Comparison of ENCODE assay signal across 19 cellular contexts in genomic region chr5:144433140-144433822, GRCh38.
"Had no signal": no experiment of that assay in that cellular context is flagged by ENCODE, and none has a peak within 500 bp of the region (broad histone marks: within the 10 kb centered on the region; RNA-seq: fewer than 3 reads in every experiment).

No MANE protein-coding gene starts in this region.

- H3K4me1 Mint-ChIP-seq: IgD-negative memory B cell had no signal

- H3K27ac Mint-ChIP-seq: IgD-negative memory B cell had no signal

- H3K4me3 Mint-ChIP-seq: IgD-negative memory B cell had no signal

- H3K4me3 ChIP-seq: K562 had no signal

- H3K4me2 ChIP-seq: KMS-11, SK-N-SH had no signal

- DNase-seq: Kasumi-1, MM.1S, NCI-H1092 treated with DMSO at 0.1 percent for 48 hours, NCI-H1436, NCI-H187, NCI-H2029, NCI-H2081 treated with DMSO at 0.1 percent for 48 hours, NCI-H2171, NCI-H226, NCI-H446, NCI-H510A, NCI-H524 treated with DMSO at 0.1 percent for 48 hours, NCI-H774, SHP77, SK-N-SH had no signal

- H3K36me3 Mint-ChIP-seq: IgD-negative memory B cell had no signal

- H3K27ac ChIP-seq: KMS-11, RWPE1 had no signal

- ATAC-seq: K562 had no signal

- H3K27me3 Mint-ChIP-seq: IgD-negative memory B cell had no signal

- H3K9ac ChIP-seq: KMS-11, SK-N-SH had no signal

- H3K9me3 ChIP-seq: SK-N-SH had no signal
